In the genomic region with DNA sequence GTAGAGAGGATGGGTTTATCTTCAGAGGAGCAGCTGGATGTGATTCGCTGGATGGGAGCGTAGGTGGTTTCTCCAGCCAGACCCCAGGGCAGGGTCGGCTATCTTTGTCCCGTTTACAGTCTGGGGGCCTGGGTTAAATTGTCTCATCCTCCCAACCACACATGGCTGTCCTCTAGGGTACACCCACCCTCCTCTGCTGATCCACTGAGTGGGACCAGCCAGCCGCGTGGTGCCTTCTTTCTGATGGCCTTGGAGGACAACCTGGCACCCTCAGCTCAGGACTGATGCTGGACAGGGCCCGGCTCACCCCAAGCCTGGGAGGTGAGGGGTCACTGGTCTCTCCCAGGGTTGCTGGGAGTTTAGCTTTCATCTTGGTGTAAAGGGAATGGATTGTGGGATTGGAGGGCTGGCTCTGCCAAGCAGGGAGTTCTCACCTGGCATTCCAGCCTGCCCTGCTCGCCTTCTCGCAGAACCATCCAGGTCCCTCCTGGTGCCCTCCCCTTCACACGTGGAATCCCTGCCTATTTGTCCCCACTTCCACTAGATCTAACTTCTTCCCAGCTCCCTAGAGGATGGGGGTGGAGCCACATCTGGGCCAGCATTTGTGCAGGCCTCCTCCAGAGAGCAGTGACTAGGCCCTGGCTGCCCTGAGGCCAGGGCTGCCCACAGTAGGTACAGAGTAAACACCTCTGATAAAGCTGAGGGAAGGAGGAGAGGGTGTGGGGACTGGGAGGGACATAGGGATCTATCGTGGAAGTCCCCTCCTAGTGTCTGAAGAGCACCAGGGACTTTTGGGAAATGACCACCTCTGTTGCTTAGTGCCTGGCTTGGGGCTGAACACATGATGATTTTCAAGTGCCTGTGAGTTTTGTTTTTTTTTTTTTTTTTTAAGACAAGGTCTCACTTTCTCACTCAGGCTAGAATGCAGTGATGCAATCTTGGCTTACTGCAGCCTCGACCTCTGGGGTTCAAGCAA, we compare ENCODE assay signal across 8 cellular contexts. TPM values are rescaled to one million over a fixed set of nuclear protein-coding genes. Genes with fewer than 3 reads are reported as not detected.
A peak's percentile ranks its signal among the peaks of the same experiment; 100 is the strongest.
DNase-seq lines count a peak whose midpoint lies in the region; ATAC-seq and TF ChIP-seq lines count a peak whose summit lies in the region.

No MANE protein-coding gene starts in this region.

- DNase-seq in Caco-2: peak; percentile 27 to 53
- peak; percentile 81 for DNase-seq in M059J (ENCODE audit: low read depth)
- peak; percentile 48 for DNase-seq in ecto neural progenitor cell (ENCODE audit: low spot score)
- DNase-seq in HK-2 (ENCODE audit: unreplicated experiment): no peak
- no peak for DNase-seq in NCI-H2227 (lab: John Stamatoyannopoulos, UW; ENCODE audit: unreplicated experiment)

- H3K27me3 Mint-ChIP-seq in Caco-2 (ENCODE audit: insufficient read depth, unreplicated experiment): no peaks in the 10 kb centered on the region
- H3K27me3 Mint-ChIP-seq in nephron (ENCODE audit: low read depth): peaks cover 75% of the 10 kb centered on the region

- no peaks in the 10 kb centered on the region for H3K9me3 Mint-ChIP-seq in Caco-2 (ENCODE audit: unreplicated experiment)
- H3K9me3 Mint-ChIP-seq in nephron: no peaks in the 10 kb centered on the region

- H3K27me3 ChIP-seq in Caco-2 (replicated peaks; ENCODE audit: control insufficient read depth, insufficient read depth, low read length): no peaks in the 10 kb centered on the region

- peaks cover 46% of the 10 kb centered on the region for H3K4me1 ChIP-seq in Caco-2

- POLR2A ChIA-PET in Caco-2 (lab: Charles Lee): interaction anchor here (0.6 kb wide), 1 partner anchor 89 kb away, joined by 7 read pairs; the partner anchor contains the start of gene UQCC2

- no peak for TF ChIP-seq CTCF in Caco-2 (IDR thresholded peaks at IDR 0.05; ENCODE audit: insufficient read depth in 1 of 2, low read depth in 1 of 2, low read length in 1 of 2, severe bottlenecking in 1 of 2, unreplicated experiment in 1 of 2)
- TF ChIP-seq CTCF in nephron (IDR thresholded peaks at IDR 0.05; ENCODE audit: unreplicated experiment in 3 of 3): no peak

- peaks cover 7% of the 10 kb centered on the region for H3K36me3 Mint-ChIP-seq in Caco-2 (ENCODE audit: insufficient read depth, unreplicated experiment)
- H3K36me3 Mint-ChIP-seq in nephron (ENCODE audit: low read depth): no peaks in the 10 kb centered on the region

- H3K4me3 Mint-ChIP-seq in Caco-2 (ENCODE audit: unreplicated experiment) (peak overlapping the region; percentile 86), nephron (peak overlapping the region; percentile 78 to 87 (median 85))

- H3K36me3 ChIP-seq in Caco-2 (ENCODE audit: control insufficient read depth, insufficient read depth, low read length): no peaks in the 10 kb centered on the region; the same call in 1 of the 2 replicates

- H3K4me1 Mint-ChIP-seq in Caco-2 (ENCODE audit: low read depth, unreplicated experiment) (peaks cover 30% of the 10 kb centered on the region), nephron (peaks cover 30% of the 10 kb centered on the region)

- no TSS peak for BruUV-seq in Caco-2 (replicated peaks; lab: Mats Ljungman, UMichigan)

- CTCF ChIA-PET in Caco-2 (lab: Charles Lee): interaction anchor here (0.6 to 1.5 kb wide), 5 partner anchors 10 to 78 kb away, joined by 3 to 8 read pairs (median 3); no protein-coding TSS in a partner anchor

- H3K4me3 ChIP-seq in Caco-2 (ENCODE audit: low read depth, low read length): peak overlapping the region; percentile 94

- ATAC-seq in GM21526 (IDR thresholded peaks at IDR 0.05; ENCODE audit: low FRiP score, unreplicated experiment) (no peak), HG03442 (IDR thresholded peaks at IDR 0.05; ENCODE audit: unreplicated experiment) (no peak)

- H3K27ac Mint-ChIP-seq in Caco-2 (ENCODE audit: unreplicated experiment) (peak overlapping the region; percentile 68), nephron (peak overlapping the region; percentile 37 to 83 (median 53))

- no peaks in the 10 kb centered on the region for H3K9me3 ChIP-seq in Caco-2

- intact Hi-C loops in Caco-2 (cut with micrococcal nuclease; ENCODE audit: unreplicated experiment): loop anchor here (2.0 kb wide), 1 partner anchor 32 kb away; no protein-coding TSS in a partner anchor

RNA-seq across cellular contexts. Expression of gene ITPR3, which starts 1.6 kb away (rescaled TPM):
- total RNA-seq in Caco-2 (2022): 42.1 and 50.5 TPM in 2 replicates
- 21.9 and 40.3 TPM in 2 replicates for total RNA-seq in M059J (2014; rRNA removed; shearing (Covaris generic))

RNA-seq across cellular contexts. Expression of gene BAK1, which starts 42.7 kb away (rescaled TPM):
- 28.5 and 29.4 TPM in 2 replicates for total RNA-seq in Caco-2 (2022)
- 34.0 and 43.7 TPM in 2 replicates for total RNA-seq in M059J (2014; rRNA removed; shearing (Covaris generic))

Comparison
In these comparisons a context has a peak if more than half of its experiments do, and no peak if none do; other contexts are left out.
1. DNase-seq: peak in Caco-2 (2 of 2), M059J (single experiment) and ecto neural progenitor cell (single experiment); none in HK-2 (single experiment) and NCI-H2227 (single experiment).